ENCODE assay signal across 26 cellular contexts in the genomic region with DNA sequence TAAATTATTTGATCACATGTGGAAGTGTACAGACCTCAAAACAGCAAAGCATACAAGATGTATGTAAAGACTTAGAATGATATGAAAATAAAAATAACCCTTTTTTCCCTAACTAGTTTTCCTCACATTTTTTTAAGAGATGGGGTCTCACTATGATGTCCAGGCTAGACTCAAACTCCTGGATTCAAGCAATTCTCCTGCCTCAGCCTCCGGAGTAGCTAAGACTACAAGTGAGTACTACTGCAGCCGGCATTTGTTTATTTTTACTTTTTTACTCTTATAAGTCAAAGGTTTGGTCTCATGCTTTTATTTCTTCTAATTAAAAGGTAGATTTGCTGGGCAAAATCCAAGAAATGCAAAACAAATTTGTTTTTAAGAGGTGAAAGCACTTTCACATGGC.
"Had no signal": no experiment of that assay in that cellular context is flagged by ENCODE, and none has a peak within 500 bp of the region (broad histone marks: within the 10 kb centered on the region; RNA-seq: fewer than 3 reads in every experiment).

No MANE protein-coding gene starts in this region.

- H3K27me3 ChIP-seq: adrenal gland, Peyer's patch, SJCRH30 had no signal

- H3K4me2 ChIP-seq: SK-N-SH had no signal

- H3K36me3 ChIP-seq: adrenal gland, Peyer's patch, SJCRH30, WERI-Rb-1 had no signal

- H3K9me3 ChIP-seq: adrenal gland, Peyer's patch, SJCRH30, SK-N-SH had no signal

- H3K4me3 ChIP-seq: adrenal gland, Peyer's patch, SJCRH30 had no signal

- H3K9ac ChIP-seq: SK-N-SH had no signal

- H3K27ac ChIP-seq: adrenal gland, Peyer's patch, RWPE1, SJCRH30, WERI-Rb-1 had no signal

- H3K4me1 ChIP-seq: Peyer's patch, SJCRH30 had no signal

- ATAC-seq: activated CD4-positive, alpha-beta T cell treated with anti-CD3 and anti-CD28 coated beads for 36 hours; activated CD8-positive, alpha-beta T cell treated with anti-CD3 and anti-CD28 coated beads for 36 hours; activated T-cell treated with anti-CD3 and anti-CD28 coated beads, Interleukin-2, amount 50 U/mL, for 72 hours had no signal

- DNase-seq: activated CD4-positive, alpha-beta T cell treated with anti-CD3 and anti-CD28 coated beads for 36 hours; activated CD4-positive, alpha-beta T cell treated with anti-CD3 and anti-CD28 coated beads, Interleukin-2, amount 50 U/mL, for 1 hour; activated CD8-positive, alpha-beta memory T cell treated with anti-CD3 and anti-CD28 coated beads, Interleukin-2, amount 50 U/mL, for 4 hours; activated CD8-positive, alpha-beta T cell treated with anti-CD3 and anti-CD28 coated beads for 36 hours; activated gamma-delta T cell treated with Interleukin-2 at 50 U/mL for 16 hours; activated naive CD4-positive, alpha-beta T cell treated with anti-CD3 and anti-CD28 coated beads, Interleukin-2, amount 10 ng/mL, durations not matched to agents 7 days and 5 days; activated naive CD8-positive, alpha-beta T cell treated with anti-CD3 and anti-CD28 coated beads for 36 hours; activated T-cell treated with anti-CD3 and anti-CD28 coated beads, Interleukin-2, amount 50 U/mL, for 72 hours; adrenal gland; anterior cingulate cortex; Karpas-422; NCI-H1048; NCI-H146; NCI-H187 treated with DMSO at 0.1 percent for 48 hours; NCI-H2081 treated with DMSO at 0.1 percent for 48 hours; NCI-H2171; NCI-H2227 treated with DMSO at 0.1 percent for 48 hours; NCI-H446 treated with DMSO at 0.1 percent for 48 hours; NCI-H524 treated with DMSO at 0.1 percent for 48 hours; Peyer's patch; Right ventricle myocardium superior; SJCRH30; SK-N-SH; T-helper 1 cell; WERI-Rb-1 had no signal
